In genomic region chr4:184028571-184028996, GRCh38 we compare ENCODE assay signal across 9 cellular contexts.
A peak's percentile ranks its signal among the peaks of the same experiment; 100 is the strongest.
DNase-seq lines count a peak whose midpoint lies in the region; ATAC-seq and TF ChIP-seq lines count a peak whose summit lies in the region.
"Had no signal": no experiment of that assay in that cellular context is flagged by ENCODE, and none has a peak within 500 bp of the region (broad histone marks: within the 10 kb centered on the region; RNA-seq: fewer than 3 reads in every experiment).

No MANE protein-coding gene starts in this region.

- TF ChIP-seq CTCF in CD8-positive, alpha-beta T cell (IDR thresholded peaks at IDR 0.05), result no peak
- TF ChIP-seq CTCF in MM.1S (IDR thresholded peaks at IDR 0.05; ENCODE audit: low read length) (no peak), natural killer cell (IDR thresholded peaks at IDR 0.05) (no peak), esophagus squamous epithelium (IDR thresholded peaks at IDR 0.05) (no peak)

- no peaks in the 10 kb centered on the region for H3K9me3 Mint-ChIP-seq in CD8-positive, alpha-beta T cell
- H3K9me3 Mint-ChIP-seq in activated T-helper 2 cell treated with anti-CD3 and anti-CD28 coated beads, Interferon-gamma antibody, Interleukin-2, Interleukin-4, amounts not matched to agents 10 μg/mL and 5 μg/mL and 100 μg/mL, durations not matched to agents 14 hours and 24 hours and 36 hours, result no peaks in the 10 kb centered on the region
- H3K9me3 Mint-ChIP-seq in natural killer cell, result no peaks in the 10 kb centered on the region
- H3K9me3 Mint-ChIP-seq: neural crest cell had no signal

- no peaks in the 10 kb centered on the region for H3K9me3 ChIP-seq in CD8-positive, alpha-beta T cell (ENCODE audit: low read length)
- H3K9me3 ChIP-seq in MM.1S (replicated peaks; ENCODE audit: insufficient read depth, low read length), result no peaks in the 10 kb centered on the region
- H3K9me3 ChIP-seq in esophagus squamous epithelium, result no peaks in the 10 kb centered on the region

- H3K9ac ChIP-seq in MM.1S (ENCODE audit: low read length), result no peak overlapping the region

- H3K36me3 ChIP-seq in CD8-positive, alpha-beta T cell (ENCODE audit: insufficient read depth, low read length), result no peaks in the 10 kb centered on the region
- H3K36me3 ChIP-seq in MM.1S (replicated peaks; ENCODE audit: insufficient read depth, low read length), result no peaks in the 10 kb centered on the region
- H3K36me3 ChIP-seq in esophagus squamous epithelium, result no peaks in the 10 kb centered on the region

- H3K4me1 ChIP-seq in CD8-positive, alpha-beta T cell (ENCODE audit: insufficient read depth, low read length), result peaks cover 19% of the 10 kb centered on the region
- H3K4me1 ChIP-seq in MM.1S (ENCODE audit: low read length) (no peaks in the 10 kb centered on the region), esophagus squamous epithelium (peaks cover 0 to 10% (median 0%) of the 10 kb centered on the region in 3 donors)

- peak overlapping the region; percentile 44 for H3K4me3 ChIP-seq in CD8-positive, alpha-beta T cell (ENCODE audit: low read depth, low read length)
- H3K4me3 ChIP-seq in MM.1S (ENCODE audit: low read length) (0 out of 2 replicates have a peak overlapping the region, but pooled peaks have one; percentile 14), esophagus squamous epithelium (peak overlapping the region in 2 of 4 donors; percentile 27 to 48)

- H3K4me1 Mint-ChIP-seq in CD8-positive, alpha-beta T cell (ENCODE audit: low read depth), result peaks cover 25% of the 10 kb centered on the region
- peaks cover 22% of the 10 kb centered on the region for H3K4me1 Mint-ChIP-seq in activated T-helper 2 cell treated with anti-CD3 and anti-CD28 coated beads, Interferon-gamma antibody, Interleukin-2, Interleukin-4, amounts not matched to agents 10 μg/mL and 5 μg/mL and 100 μg/mL, durations not matched to agents 14 hours and 24 hours and 36 hours (ENCODE audit: low read depth)
- peaks cover 18% of the 10 kb centered on the region in 2 donors for H3K4me1 Mint-ChIP-seq in natural killer cell
- H3K4me1 Mint-ChIP-seq: neural crest cell had no signal

- peaks cover 17% of the 10 kb centered on the region for H3K27me3 Mint-ChIP-seq in CD8-positive, alpha-beta T cell (ENCODE audit: low read depth)
- H3K27me3 Mint-ChIP-seq in activated T-helper 2 cell treated with anti-CD3 and anti-CD28 coated beads, Interferon-gamma antibody, Interleukin-2, Interleukin-4, amounts not matched to agents 10 μg/mL and 5 μg/mL and 100 μg/mL, durations not matched to agents 14 hours and 24 hours and 36 hours (ENCODE audit: low read depth), result peaks cover 38% of the 10 kb centered on the region
- H3K27me3 Mint-ChIP-seq in natural killer cell (ENCODE audit: low read depth in 2 of 2), result peaks cover 8 to 24% of the 10 kb centered on the region in 2 donors

- peak overlapping the region; percentile 13; the same call in 1 of the 2 replicates for H3K4me2 ChIP-seq in MM.1S (ENCODE audit: low read depth, low read length)

- H3K4me3 Mint-ChIP-seq in CD8-positive, alpha-beta T cell, result peak overlapping the region; percentile 90
- H3K4me3 Mint-ChIP-seq in activated T-helper 2 cell treated with anti-CD3 and anti-CD28 coated beads, Interferon-gamma antibody, Interleukin-2, Interleukin-4, amounts not matched to agents 10 μg/mL and 5 μg/mL and 100 μg/mL, durations not matched to agents 14 hours and 24 hours and 36 hours (ENCODE audit: low read depth), result peak overlapping the region; percentile 74
- H3K4me3 Mint-ChIP-seq in natural killer cell, result peak overlapping the region; percentile 71
- H3K4me3 Mint-ChIP-seq: neural crest cell had no signal

- H3K27me3 ChIP-seq in CD8-positive, alpha-beta T cell (ENCODE audit: insufficient read depth, low read length), result no peaks in the 10 kb centered on the region
- no peaks in the 10 kb centered on the region for H3K27me3 ChIP-seq in MM.1S (replicated peaks; ENCODE audit: insufficient read depth, low read length)
- no peaks in the 10 kb centered on the region for H3K27me3 ChIP-seq in esophagus squamous epithelium

- peak; percentile 31 for ATAC-seq in CD8-positive, alpha-beta T cell
- ATAC-seq in natural killer cell (peak in 2 of 3 donors; percentile 62 to 65), GM18870 (IDR thresholded peaks at IDR 0.05; ENCODE audit: unreplicated experiment) (no peak), HG03442 (IDR thresholded peaks at IDR 0.05; ENCODE audit: unreplicated experiment) (no peak)

- 50 to 60% methylated on average over 11 to 12 of the region's 14 CpGs for WGBS in esophagus squamous epithelium, 2 donors

- H3K27ac Mint-ChIP-seq in CD8-positive, alpha-beta T cell, result peak overlapping the region; percentile 69
- H3K27ac Mint-ChIP-seq in activated T-helper 2 cell treated with anti-CD3 and anti-CD28 coated beads, Interferon-gamma antibody, Interleukin-2, Interleukin-4, amounts not matched to agents 10 μg/mL and 5 μg/mL and 100 μg/mL, durations not matched to agents 14 hours and 24 hours and 36 hours, result no peak overlapping the region
- H3K27ac Mint-ChIP-seq in natural killer cell, result no peak overlapping the region

- H3K79me2 ChIP-seq in MM.1S (ENCODE audit: low read length), result no peaks in the 10 kb centered on the region

- TF ChIP-seq POLR2A in esophagus squamous epithelium (IDR thresholded peaks at IDR 0.05), result no peak

- H2AFZ ChIP-seq in MM.1S (ENCODE audit: low read length), result peak overlapping the region; percentile 61

- peak in 4 of 7 experiments; percentile 1 to 56 (median 10) for DNase-seq in CD8-positive, alpha-beta T cell
- DNase-seq in MM.1S (peak; percentile 8), natural killer cell (no peak), cerebellum (ENCODE audit: low spot score) (no peak), esophagus squamous epithelium (lab: John Stamatoyannopoulos, UW) (no peak)
- no peak for DNase-seq in activated T-helper 2 cell treated with anti-CD3 and anti-CD28 coated beads, Interferon-gamma antibody, Interleukin-2, Interleukin-4, amounts not matched to agents 10 μg/mL and 5 μg/mL and 100 μg/mL, durations not matched to agents 14 hours and 24 hours and 36 hours (ENCODE audit: low spot score)

- no peaks in the 10 kb centered on the region for H3F3A ChIP-seq in MM.1S (ENCODE audit: insufficient read depth, low read length)

- no peaks in the 10 kb centered on the region for H4K20me1 ChIP-seq in MM.1S (ENCODE audit: insufficient read depth, low read length)

- H3K9me2 ChIP-seq in MM.1S (replicated peaks; ENCODE audit: insufficient read depth, low read length), result no peaks in the 10 kb centered on the region

- intact Hi-C loops in CD8-positive, alpha-beta T cell (cut with DNase I, micrococcal nuclease), result no loop called here
- intact Hi-C loops in activated T-helper 2 cell treated with anti-CD3 and anti-CD28 coated beads, Interferon-gamma antibody, Interleukin-2, Interleukin-4, amounts not matched to agents 10 μg/mL and 5 μg/mL and 100 μg/mL, durations not matched to agents 14 hours and 24 hours and 36 hours (cut with micrococcal nuclease), result no loop called here
- intact Hi-C loops in natural killer cell (cut with micrococcal nuclease) (no loop called here), esophagus squamous epithelium (cut with DNase I) (no loop called here)

- H3K36me3 Mint-ChIP-seq in CD8-positive, alpha-beta T cell, result no peaks in the 10 kb centered on the region
- H3K36me3 Mint-ChIP-seq in activated T-helper 2 cell treated with anti-CD3 and anti-CD28 coated beads, Interferon-gamma antibody, Interleukin-2, Interleukin-4, amounts not matched to agents 10 μg/mL and 5 μg/mL and 100 μg/mL, durations not matched to agents 14 hours and 24 hours and 36 hours (ENCODE audit: low read depth), result no peaks in the 10 kb centered on the region
- H3K36me3 Mint-ChIP-seq in natural killer cell, result no peaks in the 10 kb centered on the region

- no peak overlapping the region for H3K27ac ChIP-seq in CD8-positive, alpha-beta T cell (ENCODE audit: low read depth, low read length)
- H3K27ac ChIP-seq in MM.1S (ENCODE audit: low read length) (no peak overlapping the region), esophagus squamous epithelium (no peak overlapping the region)

- POLR2A ChIA-PET in CD8-positive, alpha-beta T cell (lab: Charles Lee), result no interaction called here

- CTCF ChIA-PET in CD8-positive, alpha-beta T cell (lab: Charles Lee), result interaction anchor here (0.7 kb wide), 1 partner anchor 24 kb away, joined by 3 read pairs; no protein-coding TSS in a partner anchor

Comparison
In these comparisons a context has a peak if more than half of its experiments do, and no peak if none do; other contexts are left out.
1. ATAC-seq: peak in CD8-positive, alpha-beta T cell (single experiment) and natural killer cell (2 of 3); none in GM18870 (single experiment) and HG03442 (single experiment).
2. DNase-seq: peak in CD8-positive, alpha-beta T cell (4 of 7) and MM.1S (single experiment); none in activated T-helper 2 cell treated with anti-CD3 and anti-CD28 coated beads, Interferon-gamma antibody, Interleukin-2, Interleukin-4, amounts not matched to agents 10 μg/mL and 5 μg/mL and 100 μg/mL, durations not matched to agents 14 hours and 24 hours and 36 hours (single experiment), natural killer cell (single experiment), cerebellum (single experiment) and esophagus squamous epithelium (single experiment).
3. Peak in every context shown above with its lines, with median percentiles within 50 percentile points of each other: H3K4me3 Mint-ChIP-seq.